8 cellular contexts compared by ENCODE assay signal in genomic region chr5:112976432-112977309, GRCh38. TPM values are rescaled to one million over a fixed set of nuclear protein-coding genes. Genes with fewer than 3 reads are reported as not detected.
DNase-seq lines count a peak whose midpoint lies in the region; ATAC-seq lines count a peak whose summit lies in the region.

TSS of gene DCP2 (plus strand) at chr5:112976798. CDS start at chr5:112976934, 136 bp downstream.

- H3K27ac Mint-ChIP-seq in immature natural killer cell: peak within 1 kb of the TSS; percentile 89 to 98 (median 92)

- peaks cover 4 to 17% (median 17%) of the 10 kb centered on the region in 3 donors for H3K27me3 Mint-ChIP-seq in immature natural killer cell (ENCODE audit: low read depth in 3 of 3)

- H3K4me1 Mint-ChIP-seq in immature natural killer cell: peaks cover 45 to 59% of the 10 kb centered on the region in 2 donors

- ATAC-seq in GM19023 (IDR thresholded peaks at IDR 0.05; ENCODE audit: unreplicated experiment) (peak; percentile 98), HG03280 (IDR thresholded peaks at IDR 0.05; ENCODE audit: unreplicated experiment) (peak; percentile 99)

- peak within 1 kb of the TSS; percentile 94 to 100 (median 97) for H3K4me3 Mint-ChIP-seq in immature natural killer cell

- no peaks in the 10 kb centered on the region for H3K9me3 Mint-ChIP-seq in immature natural killer cell

- no peaks in the 10 kb centered on the region for H3K36me3 Mint-ChIP-seq in immature natural killer cell

- DNase-seq in AG08396 (ENCODE audit: low spot score) (peak; percentile 95), NCI-H345 treated with DMSO at 0.1 percent for 48 hours (lab: John Stamatoyannopoulos, UW; ENCODE audit: unreplicated experiment) (peak; percentile 97), immature natural killer cell (peak; percentile 97), smooth muscle cell of the brain vasculature (ENCODE audit: low read depth, low spot score) (peak; percentile 96)
- peak; percentile 78 to 91 (median 88) for DNase-seq in activated CD4-positive, CD25-positive, alpha-beta regulatory T cell (lab: John Stamatoyannopoulos, UW)
- DNase-seq in central memory CD4-positive, alpha-beta T cell: peak; percentile 97

RNA-seq across cellular contexts. Expression of gene DCP2, which starts in this region (rescaled TPM):
- polyA plus RNA-seq in immature natural killer cell: 10 to 100 TPM; 31.6 to 70.6 (median 35.9) TPM

Comparison
In these comparisons a context has a peak if more than half of its experiments do, and no peak if none do; other contexts are left out.
1. Peak in every context shown above with its lines: DNase-seq and ATAC-seq.